In genomic region chr2:197515798-197516761, GRCh38 we compare ENCODE assay signal across 8 cellular contexts. TPM values are rescaled to one million over a fixed set of nuclear protein-coding genes. Genes with fewer than 3 reads are reported as not detected.
DNase-seq lines count a peak whose midpoint lies in the region; ATAC-seq and TF ChIP-seq lines count a peak whose summit lies in the region.

Gene MOB4 (plus strand): TSS chr2:197516066. CDS start chr2:197516087, 21 bp downstream.

- H3K27me3 ChIP-seq in dorsolateral prefrontal cortex (no peaks in the 10 kb centered on the region), right lobe of liver (no peaks in the 10 kb centered on the region)

- CTCF ChIA-PET in activated CD4-positive, alpha-beta memory T cell treated with anti-CD3 and anti-CD28 coated beads for 36 hours (lab: Charles Lee), result interaction anchor here (0.7 to 2.3 kb wide), 8 partner anchors 10 to 263 kb away, joined by 3 to 8 read pairs (median 4); partner anchors contain the start of genes HSPD1, HSPE1 and MARS2

- peak; percentile 96 for TF ChIP-seq POLR2A in right lobe of liver (IDR thresholded peaks at IDR 0.05)

- no peaks in the 10 kb centered on the region for H3K36me3 ChIP-seq in right lobe of liver

- peak within 1 kb of the TSS; percentile 86 to 100 (median 98) for H3K27ac ChIP-seq in dorsolateral prefrontal cortex
- peak within 1 kb of the TSS; percentile 97 to 98 (median 98) for H3K27ac ChIP-seq in right lobe of liver

- H3K4me1 ChIP-seq in right lobe of liver, result peaks cover 0 to 11% (median 2%) of the 10 kb centered on the region in 4 donors

- intact Hi-C loops in activated CD4-positive, alpha-beta memory T cell treated with anti-CD3 and anti-CD28 coated beads for 36 hours (cut with micrococcal nuclease), result loop anchor here (1.0 kb wide), 4 partner anchors 16 to 189 kb away; partner anchors contain the start of genes COQ10B, HSPE1, MARS2 and SF3B1
- intact Hi-C loops in dorsolateral prefrontal cortex (cut with DNase I), result loop anchor here (1.0 to 10.0 kb wide), 5 partner anchors 16 to 191 kb away; partner anchors contain the start of genes HSPE1 (in 2 of the 2), MARS2 (in 2 of the 2), COQ10B (in 1 of the 2) and RFTN2 (in 1 of the 2)
- intact Hi-C loops in right lobe of liver (cut with DNase I), result no loop called here

- DNase-seq in CD1c-positive myeloid dendritic cell (ENCODE audit: extremely low spot score) (peak; percentile 98), NCI-H82 treated with DMSO at 0.1 percent for 48 hours (lab: John Stamatoyannopoulos, UW; ENCODE audit: unreplicated experiment) (peak; percentile 91), dorsolateral prefrontal cortex (peak; percentile 84 to 96 (median 92)), right lobe of liver (peak; percentile 97 to 98 (median 97))
- peak; percentile 96 for DNase-seq in activated CD4-positive, alpha-beta memory T cell treated with anti-CD3 and anti-CD28 coated beads for 36 hours
- DNase-seq in stimulated activated CD4-positive, alpha-beta T cell treated with anti-CD3 and anti-CD28 coated beads, Interleukin-4, amount 100 ng/mL, for 4 hours, result peak; percentile 86 to 94

- H3K4me3 Mint-ChIP-seq in activated CD4-positive, alpha-beta memory T cell treated with anti-CD3 and anti-CD28 coated beads for 36 hours, result peak within 1 kb of the TSS; percentile 92

- POLR2A ChIA-PET in activated CD4-positive, alpha-beta memory T cell treated with anti-CD3 and anti-CD28 coated beads for 36 hours (lab: Charles Lee), result interaction anchor here (0.6 to 5.6 kb wide), 15 partner anchors 9 to 1347 kb away, joined by 3 to 71 read pairs (median 4); partner anchors contain the start of genes COQ10B, HSPD1, HSPE1 and MARS2

- H3K27ac Mint-ChIP-seq in activated CD4-positive, alpha-beta memory T cell treated with anti-CD3 and anti-CD28 coated beads for 36 hours, result peak within 1 kb of the TSS; percentile 88

- TF ChIP-seq CTCF in dorsolateral prefrontal cortex (IDR thresholded peaks at IDR 0.05 in 54 of 56, conservative IDR thresholded peaks at IDR 0.05 in 2 of 56; ENCODE audit: low read depth in 1 of 56, partially characterized antibody in 56 of 56), result peak in 43 of 56 donors; percentile 12 to 56 (median 38)
- TF ChIP-seq CTCF in right lobe of liver (IDR thresholded peaks at IDR 0.05), result peak in 1 of 4 donors; percentile 8

- no peaks in the 10 kb centered on the region for H3K27me3 Mint-ChIP-seq in activated CD4-positive, alpha-beta memory T cell treated with anti-CD3 and anti-CD28 coated beads for 36 hours

- ATAC-seq in GM19438 (IDR thresholded peaks at IDR 0.05; ENCODE audit: low read depth, unreplicated experiment) (peak; percentile 93), HG03575 (IDR thresholded peaks at IDR 0.05; ENCODE audit: extremely low read depth, insufficient number of reproducible peaks, low FRiP score, unreplicated experiment) (peak; percentile 71), right lobe of liver (peak; percentile 98 to 99 (median 98))

- H3K9me3 ChIP-seq in right lobe of liver, result no peaks in the 10 kb centered on the region

- 0% methylated on average over 27 of the region's 75 CpGs for WGBS in right lobe of liver (ENCODE audit: insufficient coverage, low coverage, low lambda C conversion rate, missing lambda C conversion rate)

- peaks cover 10% of the 10 kb centered on the region for H3K36me3 Mint-ChIP-seq in activated CD4-positive, alpha-beta memory T cell treated with anti-CD3 and anti-CD28 coated beads for 36 hours

- H3K4me1 Mint-ChIP-seq in activated CD4-positive, alpha-beta memory T cell treated with anti-CD3 and anti-CD28 coated beads for 36 hours (ENCODE audit: low read depth), result peaks cover 26% of the 10 kb centered on the region

- no peaks in the 10 kb centered on the region for H3K9me3 Mint-ChIP-seq in activated CD4-positive, alpha-beta memory T cell treated with anti-CD3 and anti-CD28 coated beads for 36 hours

- H3K4me3 ChIP-seq in dorsolateral prefrontal cortex (peak within 1 kb of the TSS; percentile 67 to 100 (median 92)), right lobe of liver (peak within 1 kb of the TSS; percentile 82 to 94 (median 92))

RNA-seq across cellular contexts. Expression of gene MOB4, which starts in this region (rescaled TPM):
- total RNA-seq in activated CD4-positive, alpha-beta memory T cell treated with anti-CD3 and anti-CD28 coated beads for 36 hours, result 10 to 100 TPM; 18.9 to 19.5 TPM
- total RNA-seq in dorsolateral prefrontal cortex (10 to 100 TPM; 12.8 to 47.5 (median 26.2) TPM), right lobe of liver (10 to 100 TPM in 2 of 6 experiments, 1 to 10 TPM in 4; 3.4 to 10.7 (median 8.0) TPM)

Comparison
In these comparisons a context has a peak if more than half of its experiments do, and no peak if none do; other contexts are left out.
1. Peak in every context shown above with its lines: DNase-seq, ATAC-seq, H3K4me3 ChIP-seq and H3K27ac ChIP-seq.
2. intact Hi-C loops: an anchor here in activated CD4-positive, alpha-beta memory T cell treated with anti-CD3 and anti-CD28 coated beads for 36 hours (1.0 kb wide) and dorsolateral prefrontal cortex (1.0 to 10.0 kb wide); none called in right lobe of liver.